22 cellular contexts compared by ENCODE assay signal in the genomic region with DNA sequence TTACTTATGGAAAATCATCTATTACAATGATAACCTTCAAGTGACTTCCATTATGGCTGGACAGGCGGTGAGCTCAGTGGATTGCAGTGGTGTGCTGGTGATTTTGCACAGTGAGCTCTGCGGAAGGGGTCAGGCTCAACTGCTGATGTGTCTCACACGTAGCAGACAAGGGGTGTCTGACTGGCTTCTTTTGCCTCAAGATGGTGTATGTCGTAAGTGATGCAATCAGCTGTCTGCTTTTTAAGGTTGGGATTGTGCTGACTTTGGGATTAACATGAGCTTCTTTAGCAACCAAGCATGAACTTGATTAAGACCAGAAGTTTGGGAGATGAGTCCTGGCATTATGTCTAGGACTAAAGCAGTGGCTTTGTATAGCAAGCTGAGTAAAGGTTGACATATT. TPM values are rescaled to one million over a fixed set of nuclear protein-coding genes. Genes with fewer than 3 reads are reported as not detected.
DNase-seq lines count a peak whose midpoint lies in the region; ATAC-seq and TF ChIP-seq lines count a peak whose summit lies in the region.
"Had no signal": no experiment of that assay in that cellular context is flagged by ENCODE, and none has a peak within 500 bp of the region (broad histone marks: within the 10 kb centered on the region; RNA-seq: fewer than 3 reads in every experiment).

No MANE protein-coding gene starts in this region.

- H3K79me2 ChIP-seq in parathyroid adenoma, result no peaks in the 10 kb centered on the region

- ATAC-seq in aorta (ENCODE audit: low FRiP score), result no peak

- H2AFZ ChIP-seq in parathyroid adenoma, result no peak overlapping the region

- peak overlapping the region; percentile 43 for H3K4me2 ChIP-seq in parathyroid adenoma (ENCODE audit: low read length)

- H3K36me3 ChIP-seq in SK-N-MC (ENCODE audit: insufficient read depth, low read length), result peaks cover 75% of the 10 kb centered on the region
- no peaks in the 10 kb centered on the region for H3K36me3 ChIP-seq in parathyroid adenoma (ENCODE audit: control insufficient read depth, insufficient read depth, low read length)
- peaks cover 0 to 11% of the 10 kb centered on the region in 2 donors for H3K36me3 ChIP-seq in aorta (ENCODE audit: control insufficient read depth in 1 of 2, insufficient read depth in 2 of 2, low read length in 1 of 2)

- no peak for TF ChIP-seq CTCF in parathyroid adenoma (IDR thresholded peaks at IDR 0.05)

- WGBS in aorta, 2 donors, result 97 to 99% methylated on average over 4 of the region's 4 CpGs

- H3K9ac ChIP-seq in SK-N-MC (ENCODE audit: insufficient read length) (no peak overlapping the region), parathyroid adenoma (no peak overlapping the region)

- DNase-seq in DMS79 (lab: John Stamatoyannopoulos, UW) (peak; percentile 57), SK-N-MC (ENCODE audit: low read depth, low spot score) (peak; percentile 34), fibroblast of gingiva (ENCODE audit: low read depth) (peak; percentile 87), iPS-NIHi7 (ENCODE audit: extremely low spot score) (no peak), aorta (no peak)
- DNase-seq in stimulated activated naive CD4-positive, alpha-beta T cell treated with Interleukin-2 at 50 U/mL for 16 hours (lab: John Stamatoyannopoulos, UW), result no peak
- DNase-seq: activated CD4-positive, CD25-positive, alpha-beta regulatory T cell; activated naive CD4-positive, alpha-beta T cell treated with anti-CD3 and anti-CD28 coated beads for 36 hours; activated T-cell treated with anti-CD3 and anti-CD28 coated beads, Interleukin-2, amount 50 U/mL, for 24 hours; CD8-positive, alpha-beta memory T cell; central memory CD4-positive, alpha-beta T cell; GF-D8; HCEC 1CT; left ventricle myocardium inferior; NCI-H2171 treated with DMSO at 0.1 percent for 48 hours; NCI-H526; nephron progenitor cell; posterior cingulate gyrus; T-helper 9 cell had no signal

- peak overlapping the region; percentile 59 for H3K4me3 ChIP-seq in SK-N-MC
- no peak overlapping the region for H3K4me3 ChIP-seq in parathyroid adenoma (ENCODE audit: low read depth, low read length)
- H3K4me3 ChIP-seq in aorta (ENCODE audit: low read length in 2 of 2), result no peak overlapping the region
- H3K4me3 ChIP-seq: left ventricle myocardium inferior, suprapubic skin, vagina had no signal

- H3K27ac ChIP-seq in SK-N-MC (peak overlapping the region; percentile 83), parathyroid adenoma (no peak overlapping the region), aorta (ENCODE audit: low read depth in 1 of 2, low read length in 2 of 2) (no peak overlapping the region)
- H3K27ac ChIP-seq: left ventricle myocardium inferior, suprapubic skin, vagina had no signal

- H3K9me3 ChIP-seq in SK-N-MC (ENCODE audit: low read depth, low read length) (no peaks in the 10 kb centered on the region), parathyroid adenoma (ENCODE audit: control insufficient read depth, low read length) (no peaks in the 10 kb centered on the region), aorta (ENCODE audit: control insufficient read depth, low read length) (no peaks in the 10 kb centered on the region)
- H3K9me3 ChIP-seq: left ventricle myocardium inferior, suprapubic skin, vagina had no signal

- intact Hi-C loops in aorta (cut with DNase I), result loop anchor here in 1 of 2 donors (5.0 kb wide), 1 partner anchor 40 kb away; no protein-coding TSS in a partner anchor

- H3K4me1 ChIP-seq in parathyroid adenoma, result no peaks in the 10 kb centered on the region
- no peaks in the 10 kb centered on the region for H3K4me1 ChIP-seq in aorta (ENCODE audit: control insufficient read depth in 1 of 2, insufficient read depth in 2 of 2, low read length in 2 of 2)
- H3K4me1 ChIP-seq: left ventricle myocardium inferior, suprapubic skin had no signal

- H3K27me3 ChIP-seq in parathyroid adenoma (ENCODE audit: control insufficient read depth, insufficient read depth, low read length), result no peaks in the 10 kb centered on the region
- no peaks in the 10 kb centered on the region for H3K27me3 ChIP-seq in aorta (ENCODE audit: control insufficient read depth in 1 of 2, insufficient read depth in 2 of 2, low read length in 1 of 2)
- H3K27me3 ChIP-seq: suprapubic skin, vagina had no signal

RNA-seq across cellular contexts. Expression of gene POLD3, which starts 49.5 kb away (rescaled TPM):
- 10 to 100 TPM; 12.4 to 19.0 TPM for total RNA-seq in aorta
- polyA plus RNA-seq in aorta, result 10 to 100 TPM in 1 of 2 donors, 1 to 10 TPM in 1; 3.9 to 10.4 TPM

Comparison
In these comparisons a context has a peak if more than half of its experiments do, and no peak if none do; other contexts are left out.
1. DNase-seq: peak in DMS79 (single experiment), SK-N-MC (single experiment) and fibroblast of gingiva (single experiment); none in iPS-NIHi7 (single experiment), aorta (0 of 2) and stimulated activated naive CD4-positive, alpha-beta T cell treated with Interleukin-2 at 50 U/mL for 16 hours (single experiment).